In genomic region chr9:19698960-19699359, GRCh38 we compare ENCODE assay signal across 21 cellular contexts.
"Had no signal": no experiment of that assay in that cellular context is flagged by ENCODE, and none has a peak within 500 bp of the region (broad histone marks: within the 10 kb centered on the region; RNA-seq: fewer than 3 reads in every experiment).

No MANE protein-coding gene starts in this region.

- H2AFZ ChIP-seq: hepatocyte had no signal

- H3K79me2 ChIP-seq: hepatocyte had no signal

- H3K9me3 ChIP-seq: ovary, right lobe of liver, testis had no signal

- ATAC-seq: foreskin keratinocyte; naive thymus-derived CD8-positive, alpha-beta T cell; right lobe of liver; stimulated activated naive CD8-positive, alpha-beta T cell treated with anti-CD3 and anti-CD28 coated beads, Interleukin-15, amount 100 ng/mL, for 72 hours had no signal

- H3K4me2 ChIP-seq: hepatocyte had no signal

- H3K36me3 ChIP-seq: cardiac muscle cell, ovary, right lobe of liver, WERI-Rb-1 had no signal

- DNase-seq: activated CD4-positive, alpha-beta memory T cell treated with anti-CD3 and anti-CD28 coated beads for 36 hours; activated naive CD8-positive, alpha-beta T cell treated with anti-CD3 and anti-CD28 coated beads for 36 hours; activated T-cell treated with anti-CD3 and anti-CD28 coated beads for 4 hours; amniotic stem cell; foreskin keratinocyte; immature natural killer cell; kidney glomerular epithelial cell; mesenchymal stem cell; naive thymus-derived CD8-positive, alpha-beta T cell; ovary; right lobe of liver; small intestine; stimulated activated CD4-positive, alpha-beta T cell treated with anti-CD3 and anti-CD28 coated beads, Interleukin-15, amount 100 ng/mL, for 24 hours; stimulated activated CD4-positive, alpha-beta T cell treated with anti-CD3 and anti-CD28 coated beads, Interleukin-2, amount 100 ng/mL, for 48 hours; stimulated activated naive CD8-positive, alpha-beta T cell treated with anti-CD3 and anti-CD28 coated beads, Interleukin-15, amount 100 ng/mL, for 72 hours; SW 1271; T-helper 2 cell; testis; WERI-Rb-1 had no signal

- H3K27ac ChIP-seq: cardiac muscle cell, foreskin keratinocyte, hepatocyte, ovary, right lobe of liver, testis, WERI-Rb-1 had no signal

- H3K27me3 ChIP-seq: cardiac muscle cell, foreskin keratinocyte, hepatocyte, ovary, right lobe of liver, testis had no signal

- H3K4me1 ChIP-seq: right lobe of liver, testis had no signal

- H3K4me3 ChIP-seq: cardiac muscle cell, hepatocyte, ovary, right lobe of liver, testis had no signal
